In genomic region chr1:223708651-223709268, GRCh38 we compare ENCODE assay signal across 12 cellular contexts. TPM values are rescaled to one million over a fixed set of nuclear protein-coding genes. Genes with fewer than 3 reads are reported as not detected.
A peak's percentile ranks its signal among the peaks of the same experiment; 100 is the strongest.
DNase-seq lines count a peak whose midpoint lies in the region; ATAC-seq and TF ChIP-seq lines count a peak whose summit lies in the region.
"Had no signal": no experiment of that assay in that cellular context is flagged by ENCODE, and none has a peak within 500 bp of the region (broad histone marks: within the 10 kb centered on the region; RNA-seq: fewer than 3 reads in every experiment).

No MANE protein-coding gene starts in this region.

- 84% methylated on average over 3 of the region's 3 CpGs for WGBS in hepatocyte (ENCODE audit: low lambda C conversion rate, missing lambda C conversion rate)

- peaks cover 14% of the 10 kb centered on the region for H3K79me2 ChIP-seq in hepatocyte

- CTCF ChIA-PET in WTC11 (lab: Charles Lee): interaction anchor here (2.2 kb wide), 1 partner anchor 10 kb away, joined by 12 read pairs; no protein-coding TSS in a partner anchor

- no peaks in the 10 kb centered on the region for H3K9me2 ChIP-seq in hepatocyte (replicated peaks; ENCODE audit: insufficient read depth)

- no peak overlapping the region for H2AFZ ChIP-seq in hepatocyte

- H3K4me1 Mint-ChIP-seq in WTC11 (peaks cover 17% of the 10 kb centered on the region), type B pancreatic cell (ENCODE audit: unreplicated experiment) (peaks cover 36% of the 10 kb centered on the region)

- H3K4me2 ChIP-seq in hepatocyte: no peak overlapping the region

- TF ChIP-seq CTCF in right atrium auricular region (IDR thresholded peaks at IDR 0.05) (no peak), WTC11 (IDR thresholded peaks at IDR 0.05) (no peak), hepatocyte (IDR thresholded peaks at IDR 0.05; ENCODE audit: poor library complexity) (no peak), type B pancreatic cell (conservative IDR thresholded peaks at IDR 0.05) (no peak)

- H3K36me3 Mint-ChIP-seq in WTC11 (no peaks in the 10 kb centered on the region), type B pancreatic cell (no peaks in the 10 kb centered on the region)

- H3K4me3 Mint-ChIP-seq in WTC11: no peak overlapping the region
- H3K4me3 Mint-ChIP-seq in type B pancreatic cell: no peak overlapping the region

- intact Hi-C loops in cardiac septum (cut with DNase I): loop anchor here (2.0 to 10.0 kb wide), 2 partner anchors 136 to 406 kb away; partner anchors contain the start of genes FBXO28 and TP53BP2

- H3K9me3 ChIP-seq in right atrium auricular region: no peaks in the 10 kb centered on the region
- H3K9me3 ChIP-seq in hepatocyte (ENCODE audit: low read depth): no peaks in the 10 kb centered on the region
- H3K9me3 ChIP-seq: MG63 had no signal

- no peak for ATAC-seq in WTC11
- ATAC-seq in HG03469 (IDR thresholded peaks at IDR 0.05; ENCODE audit: unreplicated experiment): no peak
- no peak for ATAC-seq in GM18502 (IDR thresholded peaks at IDR 0.05; ENCODE audit: poor library complexity, unreplicated experiment)
- ATAC-seq: GM12878 had no signal

- H3K27me3 Mint-ChIP-seq in WTC11 (ENCODE audit: low read depth): peaks cover 39% of the 10 kb centered on the region
- H3K27me3 Mint-ChIP-seq in type B pancreatic cell: peaks cover 3% of the 10 kb centered on the region

- H3K9me3 Mint-ChIP-seq in WTC11: no peaks in the 10 kb centered on the region
- H3K9me3 Mint-ChIP-seq in type B pancreatic cell: no peaks in the 10 kb centered on the region

- H3K27ac ChIP-seq in right atrium auricular region (peak overlapping the region; percentile 81 to 83), hepatocyte (peak overlapping the region; percentile 92)

- H3K27me3 ChIP-seq in right atrium auricular region (no peaks in the 10 kb centered on the region), hepatocyte (no peaks in the 10 kb centered on the region)
- H3K27me3 ChIP-seq: MG63 had no signal

- no peak overlapping the region for H3K4me3 ChIP-seq in right atrium auricular region
- H3K4me3 ChIP-seq in hepatocyte: no peak overlapping the region
- H3K4me3 ChIP-seq: GM12878 had no signal

- peaks cover 0 to 63% of the 10 kb centered on the region in 2 donors for H3K4me1 ChIP-seq in right atrium auricular region
- peaks cover 39% of the 10 kb centered on the region for H3K4me1 ChIP-seq in hepatocyte (ENCODE audit: insufficient read depth)

- no peak for DNase-seq in right atrium auricular region (ENCODE audit: low spot score)
- no peak for DNase-seq in cardiac septum (ENCODE audit: low spot score)
- no peak for DNase-seq in WTC11 (ENCODE audit: low spot score)
- no peak for DNase-seq in hepatocyte (ENCODE audit: low spot score)
- DNase-seq in type B pancreatic cell (ENCODE audit: extremely low spot score, unreplicated experiment): no peak
- no peak for DNase-seq in NCI-H1694 (lab: John Stamatoyannopoulos, UW)
- DNase-seq: hypothalamus; NK-92 treated with Interleukin-12 subunit alpha and Interleukin-12 subunit beta, amount 100 ng/mL, for 24 hours had no signal

- POLR2A ChIA-PET in WTC11 (lab: Charles Lee): no interaction called here

- H3K27ac Mint-ChIP-seq in WTC11: no peak overlapping the region
- peak overlapping the region; percentile 27 for H3K27ac Mint-ChIP-seq in type B pancreatic cell

- H3K36me3 ChIP-seq in right atrium auricular region (no peaks in the 10 kb centered on the region), hepatocyte (replicated peaks; ENCODE audit: insufficient read depth, low read depth) (no peaks in the 10 kb centered on the region)

- no peaks in the 10 kb centered on the region for H4K20me1 ChIP-seq in hepatocyte (ENCODE audit: insufficient read depth, poor library complexity, severe bottlenecking)

TF ChIP-seq in WTC11, 78 proteins besides CTCF, POLR2A, EP300 and RAD21:
- TF ChIP-seq MLX (CRISPR knock-in tag; IDR thresholded peaks at IDR 0.05) (no peak), ZNF219 (CRISPR knock-in tag; IDR thresholded peaks at IDR 0.05; ENCODE audit: borderline replicate concordance) (no peak), ZNF512 (CRISPR knock-in tag; IDR thresholded peaks at IDR 0.05; ENCODE audit: borderline replicate concordance) (peak; percentile 72; the same call in 1 of the 2 replicates), CREM (CRISPR knock-in tag; IDR thresholded peaks at IDR 0.05) (no peak), JAZF1 (CRISPR knock-in tag; IDR thresholded peaks at IDR 0.05) (no peak)

RNA-seq across cellular contexts. Expression of gene CAPN2, which starts 3.6 kb away (rescaled TPM):
- 10 to 100 TPM; 61.4 to 72.3 TPM for total RNA-seq in right atrium auricular region
- 80.0 TPM for total RNA-seq in cardiac septum
- 21.3 to 24.6 TPM (median 24.2 TPM) in 3 replicates for total RNA-seq in WTC11 (2021)
- 123 and 147 TPM in 2 replicates for total RNA-seq in hepatocyte
- polyA plus RNA-seq in hepatocyte: 161 and 162 TPM in 2 replicates
- total RNA-seq in type B pancreatic cell (ENCODE audit: low replicate concordance): 111 and 120 TPM in 2 replicates

RNA-seq across cellular contexts. Expression of gene CAPN8, which starts 43.3 kb away (rescaled TPM):
- total RNA-seq in right atrium auricular region: not detected
- not detected for total RNA-seq in cardiac septum
- 0.14 to 0.28 TPM in 2 of 3 replicates, not detected in the other for total RNA-seq in WTC11 (2021)
- total RNA-seq in hepatocyte: 10.8 and 16.4 TPM in 2 replicates
- 18.0 and 28.6 TPM in 2 replicates for polyA plus RNA-seq in hepatocyte
- 0.71 and 2.3 TPM in 2 replicates for total RNA-seq in type B pancreatic cell (ENCODE audit: low replicate concordance)
